ENCODE assay signal across 11 cellular contexts in genomic region chr2:16279201-16279570, GRCh38.
"Had no signal": no experiment of that assay in that cellular context is flagged by ENCODE, and none has a peak within 500 bp of the region (broad histone marks: within the 10 kb centered on the region; RNA-seq: fewer than 3 reads in every experiment).

No MANE protein-coding gene starts in this region.

- H3K4me1 ChIP-seq: HAP-1 had no signal

- H3K9ac ChIP-seq: GM23248 had no signal

- H3K9me3 Mint-ChIP-seq: GM23338, H9 had no signal

- H3K27ac Mint-ChIP-seq: GM23338, H9, HFFc6 had no signal

- H3K4me3 ChIP-seq: GM23248, GM23338, HAP-1 had no signal

- H3K9me3 ChIP-seq: HAP-1 had no signal

- H3K36me3 ChIP-seq: HAP-1 had no signal

- H3K4me3 Mint-ChIP-seq: GM23338, H9, HFFc6 had no signal

- FAIRE-seq: H1, H54 had no signal

- DNase-seq: GM23248, GOT3, H7, H9, HCEC 1CT, HFFc6 had no signal

- ATAC-seq: GM23338, HCT116 had no signal

- H2AFZ ChIP-seq: GM23248, GM23338 had no signal

- H3K4me2 ChIP-seq: GM23338 had no signal

- H3K27ac ChIP-seq: GM23248 had no signal
